Comparison of ENCODE assay signal across 8 cellular contexts in genomic region chr6:117346142-117346930, GRCh38.
DNase-seq lines count a peak whose midpoint lies in the region; ATAC-seq, FAIRE-seq and TF ChIP-seq lines count a peak whose summit lies in the region.

No MANE protein-coding gene starts in this region.

- peaks cover 4% of the 10 kb centered on the region for H3K27me3 Mint-ChIP-seq in activated naive CD8-positive, alpha-beta T cell treated with anti-CD3 and anti-CD28 coated beads, Interleukin-2, amount 50 U/mL, for 24 hours

- in situ Hi-C loops in brain microvascular endothelial cell (cut with HindIII; ENCODE audit: low pct_ligation_motif_present, low sequenced_read_pairs) = no loop called here

- H3K27ac ChIP-seq in brain microvascular endothelial cell = no peak overlapping the region

- H3K36me3 Mint-ChIP-seq in activated naive CD8-positive, alpha-beta T cell treated with anti-CD3 and anti-CD28 coated beads, Interleukin-2, amount 50 U/mL, for 24 hours (ENCODE audit: low read depth) = no peaks in the 10 kb centered on the region

- H3K27ac Mint-ChIP-seq in activated naive CD8-positive, alpha-beta T cell treated with anti-CD3 and anti-CD28 coated beads, Interleukin-2, amount 50 U/mL, for 24 hours = no peak overlapping the region

- H3K4me1 Mint-ChIP-seq in activated naive CD8-positive, alpha-beta T cell treated with anti-CD3 and anti-CD28 coated beads, Interleukin-2, amount 50 U/mL, for 24 hours = no peaks in the 10 kb centered on the region

- no peaks in the 10 kb centered on the region for H3K9me3 Mint-ChIP-seq in activated naive CD8-positive, alpha-beta T cell treated with anti-CD3 and anti-CD28 coated beads, Interleukin-2, amount 50 U/mL, for 24 hours

- H3K4me3 Mint-ChIP-seq in activated naive CD8-positive, alpha-beta T cell treated with anti-CD3 and anti-CD28 coated beads, Interleukin-2, amount 50 U/mL, for 24 hours = no peak overlapping the region

- H3K4me3 ChIP-seq in AG09309 (ENCODE audit: control insufficient read depth, low read depth, low read length) = peak overlapping the region; percentile 21
- no peak overlapping the region for H3K4me3 ChIP-seq in brain microvascular endothelial cell (ENCODE audit: low read depth, low read length)

- no peaks in the 10 kb centered on the region for H3K27me3 ChIP-seq in brain microvascular endothelial cell (replicated peaks)

- DNase-seq in AG09309 (ENCODE audit: low read depth) (no peak), GM20000 (ENCODE audit: low spot score) (peak; percentile 13), NCI-H774 (lab: John Stamatoyannopoulos, UW) (peak; percentile 72), pons (ENCODE audit: low spot score) (peak; percentile 37), brain microvascular endothelial cell (no peak)
- no peak for DNase-seq in activated naive CD8-positive, alpha-beta T cell treated with anti-CD3 and anti-CD28 coated beads, Interleukin-2, amount 50 U/mL, for 24 hours
- no peak for DNase-seq in activated naive CD4-positive, alpha-beta T cell (lab: John Stamatoyannopoulos, UW)

- TF ChIP-seq CTCF in AG09309 (IDR thresholded peaks at IDR 0.05; ENCODE audit: control insufficient read depth, insufficient read depth, low read depth, low read length, missing control alignments) = peak; percentile 26
- no peak for TF ChIP-seq CTCF in GM20000 (IDR thresholded peaks at IDR 0.05; ENCODE audit: extremely low read depth, missing control alignments)
- no peak for TF ChIP-seq CTCF in brain microvascular endothelial cell (IDR thresholded peaks at IDR 0.05; ENCODE audit: low read depth, low read length, missing control alignments)

- H3K36me3 ChIP-seq in brain microvascular endothelial cell (replicated peaks) = no peaks in the 10 kb centered on the region

- peak; percentile 94 for FAIRE-seq in endometrium (lab: Jason Lieb, UNC)

- ATAC-seq in activated naive CD8-positive, alpha-beta T cell treated with anti-CD3 and anti-CD28 coated beads, Interleukin-2, amount 50 U/mL, for 24 hours = no peak

Comparison
In these comparisons a context has a peak if more than half of its experiments do, and no peak if none do; other contexts are left out.
1. DNase-seq: peak in GM20000 (single experiment), NCI-H774 (single experiment) and pons (single experiment); none in AG09309 (single experiment), activated naive CD8-positive, alpha-beta T cell treated with anti-CD3 and anti-CD28 coated beads, Interleukin-2, amount 50 U/mL, for 24 hours (single experiment), brain microvascular endothelial cell (single experiment) and activated naive CD4-positive, alpha-beta T cell (0 of 4).